Comparison of ENCODE assay signal across 8 cellular contexts in the genomic region with DNA sequence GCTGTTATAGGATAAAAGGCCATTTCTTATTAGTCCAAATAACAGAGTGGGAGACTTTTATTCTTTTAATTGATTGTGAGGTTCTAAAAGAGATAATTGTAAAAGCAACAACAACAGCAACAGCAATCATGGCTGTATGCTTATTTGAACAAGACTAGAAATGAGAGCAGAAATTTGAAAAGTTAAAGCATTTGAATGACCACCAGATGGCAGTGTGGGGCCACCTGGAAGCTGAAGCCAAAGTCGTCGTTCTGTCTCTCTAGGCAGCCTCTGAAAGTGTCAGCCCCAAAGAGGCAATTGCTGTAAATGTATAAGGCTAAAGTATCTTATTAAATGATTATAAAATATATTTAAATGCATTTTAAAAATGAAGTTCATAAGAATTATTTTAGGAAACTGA. TPM values are rescaled to one million over a fixed set of nuclear protein-coding genes. Genes with fewer than 3 reads are reported as not detected.
DNase-seq lines count a peak whose midpoint lies in the region; ATAC-seq, FAIRE-seq and TF ChIP-seq lines count a peak whose summit lies in the region.

No MANE protein-coding gene starts in this region.

- no peak for TF ChIP-seq POLR2A in GM18505 (IDR thresholded peaks at IDR 0.05; ENCODE audit: borderline replicate concordance, extremely low read depth, insufficient read depth, insufficient read length)

- peaks cover 22% of the 10 kb centered on the region for H3K36me3 Mint-ChIP-seq in activated CD4-positive, alpha-beta T cell treated with anti-CD3 and anti-CD28 coated beads, Interleukin-2, amount 10 ng/mL, durations not matched to agents 24 days and 14 days (ENCODE audit: low read depth)
- no peaks in the 10 kb centered on the region for H3K36me3 Mint-ChIP-seq in memory B cell

- ATAC-seq in GM18505 (IDR thresholded peaks at IDR 0.05; ENCODE audit: unreplicated experiment): peak; percentile 61
- ATAC-seq in HG03159 (IDR thresholded peaks at IDR 0.05; ENCODE audit: unreplicated experiment): peak; percentile 83
- peak; percentile 43 for ATAC-seq in memory B cell (ENCODE audit: low read depth)

- no peaks in the 10 kb centered on the region for H3K9me3 Mint-ChIP-seq in activated CD4-positive, alpha-beta T cell treated with anti-CD3 and anti-CD28 coated beads, Interleukin-2, amount 10 ng/mL, durations not matched to agents 24 days and 14 days
- H3K9me3 Mint-ChIP-seq in memory B cell: no peaks in the 10 kb centered on the region

- H3K4me1 Mint-ChIP-seq in activated CD4-positive, alpha-beta T cell treated with anti-CD3 and anti-CD28 coated beads, Interleukin-2, amount 10 ng/mL, durations not matched to agents 24 days and 14 days: peaks cover 9% of the 10 kb centered on the region
- H3K4me1 Mint-ChIP-seq in memory B cell: no peaks in the 10 kb centered on the region

- DNase-seq in NCI-H460 (ENCODE audit: extremely low read depth, low read depth) (peak; percentile 52), dedifferentiated amniotic fluid mesenchymal stem cell (ENCODE audit: extremely low spot score) (peak; percentile 45), memory B cell (ENCODE audit: low spot score in 2 of 2) (peak; percentile 20 to 38)
- peak; percentile 84 for DNase-seq in activated CD4-positive, alpha-beta T cell treated with anti-CD3 and anti-CD28 coated beads, Interleukin-2, amount 10 ng/mL, durations not matched to agents 24 days and 14 days
- DNase-seq in stimulated activated CD8-positive, alpha-beta memory T cell treated with anti-CD3 and anti-CD28 coated beads, Interleukin-7, amount 100 ng/mL, for 24 hours (ENCODE audit: low read depth): peak; percentile 7

- H3K4me3 Mint-ChIP-seq in activated CD4-positive, alpha-beta T cell treated with anti-CD3 and anti-CD28 coated beads, Interleukin-2, amount 10 ng/mL, durations not matched to agents 24 days and 14 days: no peak overlapping the region
- no peak overlapping the region for H3K4me3 Mint-ChIP-seq in memory B cell

- intact Hi-C loops in activated CD4-positive, alpha-beta T cell treated with anti-CD3 and anti-CD28 coated beads, Interleukin-2, amount 10 ng/mL, durations not matched to agents 24 days and 14 days (cut with micrococcal nuclease): loop anchor here (2.0 kb wide), 1 partner anchor 176 kb away; no protein-coding TSS in a partner anchor

- no peak overlapping the region for H3K27ac Mint-ChIP-seq in activated CD4-positive, alpha-beta T cell treated with anti-CD3 and anti-CD28 coated beads, Interleukin-2, amount 10 ng/mL, durations not matched to agents 24 days and 14 days
- no peak overlapping the region for H3K27ac Mint-ChIP-seq in memory B cell

- peak; percentile 97 for FAIRE-seq in A204.1 (lab: Jason Lieb, UNC)

- no peaks in the 10 kb centered on the region for H3K27me3 Mint-ChIP-seq in activated CD4-positive, alpha-beta T cell treated with anti-CD3 and anti-CD28 coated beads, Interleukin-2, amount 10 ng/mL, durations not matched to agents 24 days and 14 days
- H3K27me3 Mint-ChIP-seq in memory B cell: peaks cover 3% of the 10 kb centered on the region

RNA-seq across cellular contexts. Expression of gene SH2D1A, which starts 42.2 kb away (rescaled TPM):
- not detected in 2 replicates for total RNA-seq in NCI-H460 (2014; rRNA removed; shearing (Covaris generic))
- polyA plus RNA-seq in NCI-H460 (2014; cell fraction: nucleus; rRNA removed): not detected in 2 replicates
- 51.7 and 53.9 TPM in 2 replicates for total RNA-seq in activated CD4-positive, alpha-beta T cell treated with anti-CD3 and anti-CD28 coated beads, Interleukin-2, amount 10 ng/mL, durations not matched to agents 24 days and 14 days

RNA-seq across cellular contexts. Expression of gene TEX13D, which starts 56.1 kb away (rescaled TPM):
- total RNA-seq in NCI-H460 (2014; rRNA removed; shearing (Covaris generic)): not detected in 2 replicates
- polyA plus RNA-seq in NCI-H460 (2014; cell fraction: nucleus; rRNA removed): not detected in 2 replicates
- not detected in 2 replicates for total RNA-seq in activated CD4-positive, alpha-beta T cell treated with anti-CD3 and anti-CD28 coated beads, Interleukin-2, amount 10 ng/mL, durations not matched to agents 24 days and 14 days

Comparison
In these comparisons a context has a peak if more than half of its experiments do, and no peak if none do; other contexts are left out.
1. Peak in every context shown above with its lines: DNase-seq and ATAC-seq.
2. DNase-seq: peak in every context shown above with its lines; median percentile 84 in activated CD4-positive, alpha-beta T cell treated with anti-CD3 and anti-CD28 coated beads, Interleukin-2, amount 10 ng/mL, durations not matched to agents 24 days and 14 days; 52 in NCI-H460; 45 in dedifferentiated amniotic fluid mesenchymal stem cell; 29 in memory B cell; 7 in stimulated activated CD8-positive, alpha-beta memory T cell treated with anti-CD3 and anti-CD28 coated beads, Interleukin-7, amount 100 ng/mL, for 24 hours.
3. RNA of gene SH2D1A, which starts 42.2 kb away (total RNA-seq): 51.7 to 53.9 TPM in activated CD4-positive, alpha-beta T cell treated with anti-CD3 and anti-CD28 coated beads, Interleukin-2, amount 10 ng/mL, durations not matched to agents 24 days and 14 days; not detected in NCI-H460; every median in the first group is over 10 times any median in the second.